Comparison of ENCODE assay signal across 9 cellular contexts in the genomic region with DNA sequence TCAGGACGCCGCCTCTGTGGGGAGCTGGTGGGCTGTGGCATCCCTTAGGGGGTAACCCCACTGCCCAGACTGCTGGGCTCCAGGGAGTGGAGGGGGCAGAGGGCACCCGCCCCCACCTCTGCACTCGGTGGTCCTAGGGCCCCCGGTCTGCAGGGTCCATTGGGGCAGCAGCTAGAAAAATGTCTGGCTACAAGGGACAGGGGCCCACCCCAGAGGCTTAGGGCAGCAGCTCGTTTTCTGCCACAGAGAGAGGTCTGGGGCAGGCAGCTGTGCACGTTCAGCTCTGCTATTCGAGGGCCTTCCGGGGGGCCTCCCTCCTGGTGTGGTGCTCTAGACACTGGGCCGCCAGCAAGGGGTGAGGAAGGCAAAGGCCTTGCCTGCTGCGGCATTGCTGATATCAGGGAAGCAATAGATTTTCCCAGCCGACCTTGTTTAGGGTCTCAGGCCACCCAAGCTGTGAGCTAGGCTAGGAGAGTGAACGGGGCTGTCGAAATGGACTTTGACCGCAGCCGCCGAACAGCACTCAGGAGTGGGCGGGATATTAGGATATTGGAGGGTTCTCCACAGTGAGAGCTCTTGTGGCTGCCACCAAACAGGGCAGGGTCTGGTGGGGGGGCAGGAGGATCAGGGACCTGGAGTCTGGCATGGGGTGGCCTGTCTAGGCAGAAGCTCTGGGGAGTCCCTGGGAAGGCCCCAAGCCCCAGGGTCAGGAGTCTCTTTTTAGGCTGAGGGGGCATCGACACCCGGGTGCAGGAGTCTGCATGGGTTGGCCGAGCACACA.
DNase-seq lines count a peak whose midpoint lies in the region; ATAC-seq and TF ChIP-seq lines count a peak whose summit lies in the region.
"Had no signal": no experiment of that assay in that cellular context is flagged by ENCODE, and none has a peak within 500 bp of the region (broad histone marks: within the 10 kb centered on the region; RNA-seq: fewer than 3 reads in every experiment).

No MANE protein-coding gene starts in this region.

- ATAC-seq in stimulated activated naive CD8-positive, alpha-beta T cell treated with anti-CD3 and anti-CD28 coated beads, Interleukin-15, Interleukin-2, amounts not matched to agents 100 U/mL and 50 U/mL, for 24 hours = no peak
- ATAC-seq in GM19351 (IDR thresholded peaks at IDR 0.05; ENCODE audit: unreplicated experiment) = no peak
- ATAC-seq in GM18511 (IDR thresholded peaks at IDR 0.05; ENCODE audit: unreplicated experiment) = no peak

- H3K36me3 Mint-ChIP-seq in stimulated activated naive CD8-positive, alpha-beta T cell treated with anti-CD3 and anti-CD28 coated beads, Interleukin-15, Interleukin-2, amounts not matched to agents 100 ng/mL and 50 ng/mL, for 24 hours (ENCODE audit: low read depth) = no peaks in the 10 kb centered on the region
- H3K36me3 Mint-ChIP-seq in activated CD4-positive, alpha-beta T cell treated with anti-CD3 and anti-CD28 coated beads, Interleukin-2, amount 10 ng/mL, durations not matched to agents 7 days and 5 days (ENCODE audit: low read depth) = peaks cover 11% of the 10 kb centered on the region

- no peak for DNase-seq in stimulated activated naive CD8-positive, alpha-beta T cell treated with anti-CD3 and anti-CD28 coated beads, Interleukin-15, Interleukin-2, amounts not matched to agents 100 U/mL and 50 U/mL, for 24 hours
- DNase-seq in activated CD4-positive, alpha-beta T cell treated with anti-CD3 and anti-CD28 coated beads, Interleukin-2, amount 10 ng/mL, durations not matched to agents 7 days and 5 days = peak; percentile 6
- DNase-seq in lower leg skin (ENCODE audit: low spot score in 2 of 2) = peak; percentile 12 to 81
- no peak for DNase-seq in NCI-H128 (lab: John Stamatoyannopoulos, UW; ENCODE audit: unreplicated experiment)
- DNase-seq in DMS 273 (lab: John Stamatoyannopoulos, UW; ENCODE audit: unreplicated experiment) = no peak
- DNase-seq: midbrain had no signal

- POLR2A ChIA-PET in activated CD4-positive, alpha-beta T cell treated with anti-CD3 and anti-CD28 coated beads, Interleukin-2, amount 10 ng/mL, durations not matched to agents 7 days and 5 days (lab: Charles Lee) = no interaction called here

- no peak overlapping the region for H3K4me3 Mint-ChIP-seq in stimulated activated naive CD8-positive, alpha-beta T cell treated with anti-CD3 and anti-CD28 coated beads, Interleukin-15, Interleukin-2, amounts not matched to agents 100 ng/mL and 50 ng/mL, for 24 hours
- H3K4me3 Mint-ChIP-seq in activated CD4-positive, alpha-beta T cell treated with anti-CD3 and anti-CD28 coated beads, Interleukin-2, amount 10 ng/mL, durations not matched to agents 7 days and 5 days = peak overlapping the region; percentile 16

- peaks cover 74% of the 10 kb centered on the region for H3K4me1 Mint-ChIP-seq in stimulated activated naive CD8-positive, alpha-beta T cell treated with anti-CD3 and anti-CD28 coated beads, Interleukin-15, Interleukin-2, amounts not matched to agents 100 ng/mL and 50 ng/mL, for 24 hours (ENCODE audit: low read depth)
- peaks cover 96% of the 10 kb centered on the region for H3K4me1 Mint-ChIP-seq in activated CD4-positive, alpha-beta T cell treated with anti-CD3 and anti-CD28 coated beads, Interleukin-2, amount 10 ng/mL, durations not matched to agents 7 days and 5 days

- no peaks in the 10 kb centered on the region for H3K9me3 Mint-ChIP-seq in stimulated activated naive CD8-positive, alpha-beta T cell treated with anti-CD3 and anti-CD28 coated beads, Interleukin-15, Interleukin-2, amounts not matched to agents 100 ng/mL and 50 ng/mL, for 24 hours
- H3K9me3 Mint-ChIP-seq in activated CD4-positive, alpha-beta T cell treated with anti-CD3 and anti-CD28 coated beads, Interleukin-2, amount 10 ng/mL, durations not matched to agents 7 days and 5 days = no peaks in the 10 kb centered on the region

- peak overlapping the region; percentile 80 for H3K27ac Mint-ChIP-seq in stimulated activated naive CD8-positive, alpha-beta T cell treated with anti-CD3 and anti-CD28 coated beads, Interleukin-15, Interleukin-2, amounts not matched to agents 100 ng/mL and 50 ng/mL, for 24 hours
- peak overlapping the region; percentile 98 for H3K27ac Mint-ChIP-seq in activated CD4-positive, alpha-beta T cell treated with anti-CD3 and anti-CD28 coated beads, Interleukin-2, amount 10 ng/mL, durations not matched to agents 7 days and 5 days

- 91 to 94% methylated on average over 14 to 21 of the region's 21 CpGs for WGBS in lower leg skin, 2 donors

- CTCF ChIA-PET in activated CD4-positive, alpha-beta T cell treated with anti-CD3 and anti-CD28 coated beads, Interleukin-2, amount 10 ng/mL, durations not matched to agents 7 days and 5 days (lab: Charles Lee) = interaction anchor here (1.4 to 10.0 kb wide), 3 partner anchors 11 to 212 kb away, joined by 3 to 49 read pairs (median 5); no protein-coding TSS in a partner anchor

- H3K27me3 Mint-ChIP-seq in stimulated activated naive CD8-positive, alpha-beta T cell treated with anti-CD3 and anti-CD28 coated beads, Interleukin-15, Interleukin-2, amounts not matched to agents 100 ng/mL and 50 ng/mL, for 24 hours = peaks cover 11% of the 10 kb centered on the region
- H3K27me3 Mint-ChIP-seq in activated CD4-positive, alpha-beta T cell treated with anti-CD3 and anti-CD28 coated beads, Interleukin-2, amount 10 ng/mL, durations not matched to agents 7 days and 5 days = no peaks in the 10 kb centered on the region

- intact Hi-C loops in lower leg skin (cut with DNase I; ENCODE audit: low total_unique reads) = no loop called here

- TF ChIP-seq POLR2A in lower leg skin (IDR thresholded peaks at IDR 0.05) = no peak

- H3K4me3 ChIP-seq in lower leg skin (ENCODE audit: low read depth, poor library complexity, severe bottlenecking) = no peak overlapping the region

- TF ChIP-seq CTCF in lower leg skin (IDR thresholded peaks at IDR 0.05) = no peak

Comparison
In these comparisons a context has a peak if more than half of its experiments do, and no peak if none do; other contexts are left out.
1. DNase-seq: peak in activated CD4-positive, alpha-beta T cell treated with anti-CD3 and anti-CD28 coated beads, Interleukin-2, amount 10 ng/mL, durations not matched to agents 7 days and 5 days (single experiment) and lower leg skin (2 of 2); none in stimulated activated naive CD8-positive, alpha-beta T cell treated with anti-CD3 and anti-CD28 coated beads, Interleukin-15, Interleukin-2, amounts not matched to agents 100 U/mL and 50 U/mL, for 24 hours (single experiment), NCI-H128 (single experiment) and DMS 273 (single experiment).